In genomic region chr1:234619071-234619480, GRCh38 we compare ENCODE assay signal across 11 cellular contexts. TPM values are rescaled to one million over a fixed set of nuclear protein-coding genes. Genes with fewer than 3 reads are reported as not detected.
A peak's percentile ranks its signal among the peaks of the same experiment; 100 is the strongest.
DNase-seq lines count a peak whose midpoint lies in the region; ATAC-seq, FAIRE-seq and TF ChIP-seq lines count a peak whose summit lies in the region.
"Had no signal": no experiment of that assay in that cellular context is flagged by ENCODE, and none has a peak within 500 bp of the region (broad histone marks: within the 10 kb centered on the region; RNA-seq: fewer than 3 reads in every experiment).

No MANE protein-coding gene starts in this region.

- no peaks in the 10 kb centered on the region for H3K36me3 Mint-ChIP-seq in stimulated activated memory B cell treated with anti-CD40 and anti-IgM and Interleukin-4, amounts not matched to agents 10 μg/mL and 1 μg/mL and 100 μg/mL, for 72 hours

- DNase-seq in IMR-90, result peak; percentile 61
- DNase-seq in astrocyte of the hippocampus (ENCODE audit: low read depth, low spot score), result peak; percentile 57
- no peak for DNase-seq in kidney
- DNase-seq in NCI-H526 (lab: John Stamatoyannopoulos, UW), result no peak
- DNase-seq in COLO668 (lab: John Stamatoyannopoulos, UW; ENCODE audit: unreplicated experiment), result no peak
- DNase-seq: activated CD4-positive, alpha-beta T cell treated with anti-CD3 and anti-CD28 coated beads for 48 hours; left colon; stimulated activated CD4-positive, alpha-beta T cell treated with anti-CD3 and anti-CD28 coated beads, Interleukin-4, amount 100 ng/mL, for 24 hours had no signal

- H3K79me1 ChIP-seq in IMR-90 (ENCODE audit: low read depth in 1 of 2, low read length in 2 of 2), result peaks cover 0 to 5% of the 10 kb centered on the region in 2 experiments; a peak in 2 of 4 replicates

- no peaks in the 10 kb centered on the region for H3K27me3 ChIP-seq in IMR-90 (ENCODE audit: control insufficient read depth, insufficient read depth, low read length)

- H2BK5ac ChIP-seq in IMR-90 (ENCODE audit: low read depth, low read length, poor library complexity, severe bottlenecking), result peak overlapping the region; percentile 100

- H2AK9ac ChIP-seq in IMR-90 (replicated peaks; ENCODE audit: low read depth, low read length, poor library complexity), result peak overlapping the region; percentile 13

- peak overlapping the region; percentile 96 for H3K4ac ChIP-seq in IMR-90 (ENCODE audit: low read depth, low read length)

- peak overlapping the region; percentile 9; the same call in 1 of the 2 replicates for H3K4me2 ChIP-seq in IMR-90 (ENCODE audit: low read depth, low read length)

- TF ChIP-seq CTCF in IMR-90 (conservative IDR thresholded peaks at IDR 0.05; ENCODE audit: low read depth, low read length) (no peak), kidney (IDR thresholded peaks at IDR 0.05; ENCODE audit: borderline replicate concordance, extremely low read depth, insufficient read depth) (no peak)

- POLR2A ChIA-PET in IMR-90 (lab: Charles Lee; ENCODE audit: unreplicated experiment), result no interaction called here

- peak overlapping the region; percentile 100 for H4K5ac ChIP-seq in IMR-90 (ENCODE audit: low read depth, low read length)

- H3K27ac Mint-ChIP-seq in stimulated activated memory B cell treated with anti-CD40 and anti-IgM and Interleukin-4, amounts not matched to agents 10 μg/mL and 1 μg/mL and 100 μg/mL, for 72 hours, result peak overlapping the region; percentile 30

- in situ Hi-C loops in IMR-90 (cut with MboI; ENCODE audit: low sequenced_read_pairs), result loop anchor here (25.0 kb wide), 1 partner anchor 243 kb away; no protein-coding TSS in a partner anchor

- no TSS peak for BruUV-seq in IMR-90 (replicated peaks; lab: Mats Ljungman, UMichigan)

- H3K27ac ChIP-seq in IMR-90 (ENCODE audit: insufficient read depth, low read length) (peak overlapping the region; percentile 99), kidney (ENCODE audit: low read depth in 2 of 2, low read length in 2 of 2) (peak overlapping the region; percentile 24 to 50)

- H3K18ac ChIP-seq in IMR-90 (ENCODE audit: low read depth, low read length), result peak overlapping the region; percentile 100

- H3K27me3 Mint-ChIP-seq in stimulated activated memory B cell treated with anti-CD40 and anti-IgM and Interleukin-4, amounts not matched to agents 10 μg/mL and 1 μg/mL and 100 μg/mL, for 72 hours, result no peaks in the 10 kb centered on the region

- peak overlapping the region; percentile 29 for H2AFZ ChIP-seq in IMR-90 (replicated peaks; ENCODE audit: low read length, poor library complexity)

- peak overlapping the region; percentile 89; the same call in 1 of the 2 replicates for H3K56ac ChIP-seq in IMR-90 (ENCODE audit: extremely low read depth, insufficient read depth, low read length)

- intact Hi-C loops in IMR-90 (cut with micrococcal nuclease), result no loop called here
- intact Hi-C loops in kidney (cut with DNase I), result loop anchor here (10.0 kb wide), 3 partner anchors 106 to 366 kb away; no protein-coding TSS in a partner anchor

- CTCF ChIA-PET in IMR-90 (lab: Yijun Ruan, JAX), result interaction anchor here (0.9 kb wide), 1 partner anchor 381 kb away, joined by 3 read pairs; no protein-coding TSS in a partner anchor

- FAIRE-seq in kidney (lab: Jason Lieb, UNC), result no peak

- peak overlapping the region; percentile 96 for H4K91ac ChIP-seq in IMR-90 (ENCODE audit: insufficient read depth, low read depth, low read length)

- WGBS in IMR-90 (ENCODE audit: extremely low coverage in 2 of 2, insufficient read length in 1 of 2), 2 experiments, result no CpG with 5 or more reads among the region's 3 CpGs

- dilution Hi-C loops in IMR-90 (cut with HindIII; ENCODE audit: low sequenced_read_pairs, unreplicated experiment), result no loop called here

- H3K4me3 ChIP-seq in IMR-90 (ENCODE audit: insufficient read depth, low read depth, low read length) (no peak overlapping the region), kidney (ENCODE audit: low read length in 2 of 2) (no peak overlapping the region)

- peaks cover 19% of the 10 kb centered on the region for H3K4me1 Mint-ChIP-seq in stimulated activated memory B cell treated with anti-CD40 and anti-IgM and Interleukin-4, amounts not matched to agents 10 μg/mL and 1 μg/mL and 100 μg/mL, for 72 hours

- peaks cover 11% of the 10 kb centered on the region for H3K9me1 ChIP-seq in IMR-90 (ENCODE audit: insufficient read depth, low read length)

- TF ChIP-seq RAD21 in IMR-90 (IDR thresholded peaks at IDR 0.05; ENCODE audit: low read length), result no peak

- H3K4me1 ChIP-seq in IMR-90 (ENCODE audit: control insufficient read depth, insufficient read depth, low read length), result peaks cover 27% of the 10 kb centered on the region
- H3K4me1 ChIP-seq in kidney (ENCODE audit: control insufficient read depth in 1 of 2, insufficient read depth in 1 of 2, low read depth in 1 of 2, low read length in 2 of 2), result peaks cover 15 to 43% of the 10 kb centered on the region in 2 donors

- H2AK5ac ChIP-seq in IMR-90 (ENCODE audit: low read depth, low read length), result peak overlapping the region; percentile 90; the same call in 1 of the 2 replicates

- H3K23ac ChIP-seq in IMR-90 (ENCODE audit: low read depth, low read length), result peak overlapping the region; percentile 98

- peak overlapping the region; percentile 59 for H3K9ac ChIP-seq in IMR-90 (ENCODE audit: low read depth, low read length)
- peak overlapping the region in 1 of 2 donors; percentile 41 for H3K9ac ChIP-seq in kidney (ENCODE audit: low read length in 2 of 2)

- no peak for TF ChIP-seq POLR2A in IMR-90 (IDR thresholded peaks at IDR 0.05; ENCODE audit: low read depth, low read length)
- no peak for TF ChIP-seq POLR2A in GM18505 (IDR thresholded peaks at IDR 0.05; ENCODE audit: borderline replicate concordance, extremely low read depth, insufficient read depth, insufficient read length)

- H3K4me3 Mint-ChIP-seq in stimulated activated memory B cell treated with anti-CD40 and anti-IgM and Interleukin-4, amounts not matched to agents 10 μg/mL and 1 μg/mL and 100 μg/mL, for 72 hours, result no peak overlapping the region

- no peaks in the 10 kb centered on the region for H3K9me3 Mint-ChIP-seq in stimulated activated memory B cell treated with anti-CD40 and anti-IgM and Interleukin-4, amounts not matched to agents 10 μg/mL and 1 μg/mL and 100 μg/mL, for 72 hours

- no peaks in the 10 kb centered on the region for H4K20me1 ChIP-seq in IMR-90 (ENCODE audit: insufficient read depth, low read length)

- peak overlapping the region; percentile 96 for H2BK15ac ChIP-seq in IMR-90 (ENCODE audit: low read depth, low read length)

- no peaks in the 10 kb centered on the region for H3K9me3 ChIP-seq in IMR-90 (ENCODE audit: control insufficient read depth, insufficient read depth, low read length)
- no peaks in the 10 kb centered on the region for H3K9me3 ChIP-seq in kidney (ENCODE audit: control insufficient read depth in 1 of 2, low read length in 2 of 2)

- H3K14ac ChIP-seq in IMR-90 (replicated peaks; ENCODE audit: low read depth, low read length), result peak overlapping the region; percentile 95

- no peak for ATAC-seq in IMR-90 (ENCODE audit: low read depth)
- no peak for ATAC-seq in stimulated activated memory B cell treated with anti-CD40 and anti-IgM and Interleukin-4, amounts not matched to agents 10 μg/mL and 1 μg/mL and 100 μg/mL, for 72 hours
- no peak for ATAC-seq in HG02642 (IDR thresholded peaks at IDR 0.05; ENCODE audit: poor library complexity, unreplicated experiment)
- ATAC-seq in GM18505 (IDR thresholded peaks at IDR 0.05; ENCODE audit: unreplicated experiment), result no peak

- peak overlapping the region; percentile 98 for H2BK120ac ChIP-seq in IMR-90 (ENCODE audit: low read depth, low read length)

- H2BK20ac ChIP-seq in IMR-90 (ENCODE audit: low read depth, low read length), result peak overlapping the region; percentile 99

- peak overlapping the region; percentile 86 to 97 for H4K8ac ChIP-seq in IMR-90 (ENCODE audit: low read depth in 2 of 2, low read length in 2 of 2)

- no peaks in the 10 kb centered on the region for H3K36me3 ChIP-seq in IMR-90 (ENCODE audit: control insufficient read depth, insufficient read depth, low read length)
- H3K36me3 ChIP-seq in kidney (ENCODE audit: control insufficient read depth in 1 of 2, insufficient read depth in 2 of 2, low read length in 2 of 2), result no peaks in the 10 kb centered on the region

TF ChIP-seq in IMR-90, 13 proteins besides CTCF, POLR2A, EP300 and RAD21:
- TF ChIP-seq BHLHE40 (IDR thresholded peaks at IDR 0.05; ENCODE audit: low read depth, low read length) (no peak), ELK1 (IDR thresholded peaks at IDR 0.05; ENCODE audit: borderline replicate concordance, low read depth, low read length) (no peak), RFX5 (IDR thresholded peaks at IDR 0.05; ENCODE audit: low read depth, low read length) (no peak), RCOR1 (IDR thresholded peaks at IDR 0.05; ENCODE audit: insufficient replicate concordance, low read length) (no peak), CHD1 (IDR thresholded peaks at IDR 0.05; ENCODE audit: low read depth, low read length) (no peak), NFE2L2 (IDR thresholded peaks at IDR 0.05; ENCODE audit: low read depth, low read length) (no peak)
TF ChIP-seq in IMR-90: peak in this region for 0.

RNA-seq across cellular contexts. Expression of gene IRF2BP2, which starts 9.1 kb away (rescaled TPM):
- 37.2 and 47.0 TPM in 2 replicates for total RNA-seq in IMR-90 (2012; rRNA removed)
- 56.5 and 66.6 TPM in 2 replicates for polyA plus RNA-seq in IMR-90 (2012; rRNA removed)
- 12.6 and 82.3 TPM in 2 replicates for polyA plus RNA-seq in IMR-90 (2012; cell fraction: cytosol; rRNA removed)
- 216 and 242 TPM in 2 replicates for polyA plus RNA-seq in IMR-90 (2012; cell fraction: nucleus; rRNA removed; ENCODE audit: low replicate concordance)
- 130 TPM for total RNA-seq in kidney
- 53.8 TPM for polyA plus RNA-seq in kidney (ENCODE audit: insufficient read depth, low read depth, low replicate concordance)

Comparison
In these comparisons a context has a peak if more than half of its experiments do, and no peak if none do; other contexts are left out.
1. DNase-seq: peak in IMR-90 (single experiment) and astrocyte of the hippocampus (single experiment); none in kidney (single experiment), NCI-H526 (0 of 2) and COLO668 (single experiment).